ENCODE assay signal across 26 cellular contexts in genomic region chr14:103485504-103485903, GRCh38.
"Had no signal": no experiment of that assay in that cellular context is flagged by ENCODE, and none has a peak within 500 bp of the region (broad histone marks: within the 10 kb centered on the region; RNA-seq: fewer than 3 reads in every experiment).

No MANE protein-coding gene starts in this region.

- H3K4me2 ChIP-seq: neural progenitor cell had no signal

- H3K9ac ChIP-seq: neural progenitor cell, parathyroid adenoma had no signal

- H3K4me1 Mint-ChIP-seq: mesothelial cell of epicardium, nephron progenitor cell had no signal

- H3K36me3 ChIP-seq: uterus had no signal

- H3K27ac Mint-ChIP-seq: mesothelial cell of epicardium; naive B cell; natural killer cell; nephron progenitor cell; neural progenitor cell; progenitor cell of endocrine pancreas; stimulated activated effector memory CD8-positive, alpha-beta T cell treated with anti-CD3 and anti-CD28 coated beads, Interleukin-12 subunit alpha, Interleukin-12 subunit beta, amount 100 ng/mL, for 72 hours; stimulated activated naive CD8-positive, alpha-beta T cell treated with anti-CD3 and anti-CD28 coated beads, Interleukin-15, Interleukin-2, amounts not matched to agents 100 ng/mL and 50 ng/mL, for 24 hours; type B pancreatic cell had no signal

- H3K9me3 Mint-ChIP-seq: mesothelial cell of epicardium; naive B cell; natural killer cell; nephron progenitor cell; neural progenitor cell; stimulated activated effector memory CD8-positive, alpha-beta T cell treated with anti-CD3 and anti-CD28 coated beads, Interleukin-12 subunit alpha, Interleukin-12 subunit beta, amount 100 ng/mL, for 72 hours; stimulated activated naive CD8-positive, alpha-beta T cell treated with anti-CD3 and anti-CD28 coated beads, Interleukin-15, Interleukin-2, amounts not matched to agents 100 ng/mL and 50 ng/mL, for 24 hours; type B pancreatic cell had no signal

- H3K9me3 ChIP-seq: neutrophil, right atrium auricular region, spleen, tibial nerve, uterus had no signal

- H2AFZ ChIP-seq: neural progenitor cell, parathyroid adenoma had no signal

- H3K4me3 Mint-ChIP-seq: mesothelial cell of epicardium; naive B cell; natural killer cell; nephron progenitor cell; neural progenitor cell; stimulated activated effector memory CD8-positive, alpha-beta T cell treated with anti-CD3 and anti-CD28 coated beads, Interleukin-12 subunit alpha, Interleukin-12 subunit beta, amount 100 ng/mL, for 72 hours; stimulated activated naive CD8-positive, alpha-beta T cell treated with anti-CD3 and anti-CD28 coated beads, Interleukin-15, Interleukin-2, amounts not matched to agents 100 ng/mL and 50 ng/mL, for 24 hours; type B pancreatic cell had no signal

- H3K27ac ChIP-seq: neural progenitor cell, neutrophil, parathyroid adenoma, right atrium auricular region, skin epidermis, spleen, tibial nerve, uterus had no signal

- H3K4me1 ChIP-seq: parathyroid adenoma, right atrium auricular region, tibial nerve, uterus had no signal

- DNase-seq: hippocampal formation; kidney glomerular epithelial cell; left cardiac atrium; mesendoderm; naive B cell; natural killer cell; nephron progenitor cell; occipital lobe; spleen; stimulated activated CD4-positive, alpha-beta T cell treated with anti-CD3 and anti-CD28 coated beads, Interleukin-4, amount 100 ng/mL, for 24 hours; stimulated activated naive CD4-positive, alpha-beta T cell; uterus had no signal

- ATAC-seq: left cardiac atrium; left lobe of liver; natural killer cell; sciatic nerve; stimulated activated effector memory CD8-positive, alpha-beta T cell treated with anti-CD3 and anti-CD28 coated beads, Interleukin-12 subunit alpha, Interleukin-12 subunit beta, amount 100 ng/mL, for 72 hours had no signal

- H3K27me3 Mint-ChIP-seq: naive B cell; progenitor cell of endocrine pancreas; stimulated activated naive CD8-positive, alpha-beta T cell treated with anti-CD3 and anti-CD28 coated beads, Interleukin-15, Interleukin-2, amounts not matched to agents 100 ng/mL and 50 ng/mL, for 24 hours; type B pancreatic cell had no signal

- H3K79me2 ChIP-seq: parathyroid adenoma had no signal

- H3K4me3 ChIP-seq: lung, neural progenitor cell, right atrium auricular region, skin epidermis, spleen, tibial nerve, uterus had no signal

- H3K27me3 ChIP-seq: neural progenitor cell, neutrophil, right atrium auricular region, spleen, tibial nerve, uterus had no signal
